Comparison of ENCODE assay signal across 8 cellular contexts in the genomic region with DNA sequence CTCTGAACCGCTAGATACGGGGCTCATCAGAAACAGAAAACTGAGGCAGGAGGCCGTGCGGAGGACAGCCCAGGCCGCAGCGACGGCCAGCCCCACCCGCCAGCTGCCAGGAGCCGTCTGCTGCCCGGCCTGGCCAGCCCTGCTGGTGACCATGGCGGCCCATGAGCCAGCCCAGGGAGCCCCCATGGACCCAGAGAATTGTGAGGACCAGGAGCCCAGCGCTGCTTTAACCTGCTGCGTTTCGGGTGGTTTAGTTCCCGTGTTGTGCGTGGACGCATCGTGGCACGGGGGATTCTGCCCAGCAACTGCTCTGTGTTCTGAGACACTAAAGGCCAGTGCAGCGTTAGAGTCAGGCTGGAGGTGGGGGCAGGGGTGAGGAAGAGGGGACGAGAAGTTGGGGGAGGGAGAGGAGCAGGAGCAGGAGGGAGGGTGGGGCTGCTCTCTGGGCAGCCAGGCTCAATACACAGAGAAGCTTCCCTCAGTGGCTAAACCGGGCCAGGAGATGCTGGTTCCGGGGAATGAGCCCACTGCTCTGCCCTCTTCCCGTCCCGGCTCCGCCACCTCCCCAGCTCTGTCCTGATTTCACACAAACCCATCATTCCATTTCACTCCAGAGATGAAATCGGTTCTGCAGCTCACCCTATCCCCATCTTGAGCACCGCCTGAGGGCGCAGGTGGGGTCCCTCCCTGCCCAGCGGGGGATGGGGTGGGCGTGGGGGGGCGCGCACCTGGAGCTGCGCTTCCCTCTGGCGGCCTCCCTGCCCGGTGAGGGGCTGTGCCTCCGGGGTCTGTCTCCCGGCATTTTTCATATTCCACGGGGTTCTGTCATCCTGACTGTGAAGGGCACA. TPM values are rescaled to one million over a fixed set of nuclear protein-coding genes. Genes with fewer than 3 reads are reported as not detected.
DNase-seq lines count a peak whose midpoint lies in the region; ATAC-seq and TF ChIP-seq lines count a peak whose summit lies in the region.

No MANE protein-coding gene starts in this region.

- 72% methylated on average over 31 of the region's 39 CpGs for WGBS in hepatocyte (ENCODE audit: low lambda C conversion rate, missing lambda C conversion rate)
- 60 to 87% (median 65%) methylated on average over 25 to 39 of the region's 39 CpGs for whole genome bisulfite sequencing in spleen, 5 donors

- DNase-seq in activated T-cell treated with anti-CD3 and anti-CD28 coated beads, Interleukin-2, amount 50 U/mL, for 4 hours, result no peak
- no peak for DNase-seq in hepatocyte (ENCODE audit: low spot score)
- no peak for DNase-seq in spleen
- DNase-seq in NCI-H1048 (lab: John Stamatoyannopoulos, UW), result no peak
- no peak for DNase-seq in AG08396 (ENCODE audit: low spot score)
- DNase-seq in activated CD8-positive, alpha-beta memory T cell treated with anti-CD3 and anti-CD28 coated beads for 24 hours, result no peak

- H2AFZ ChIP-seq in hepatocyte, result peak overlapping the region; percentile 70

- no peaks in the 10 kb centered on the region for H3K27me3 Mint-ChIP-seq in activated T-cell treated with anti-CD3 and anti-CD28 coated beads, Interleukin-2, amount 50 U/mL, for 4 hours (ENCODE audit: low read depth)

- H3K4me1 ChIP-seq in HEK293 (ENCODE audit: control insufficient read depth, insufficient read depth, low read length), result peaks cover 10% of the 10 kb centered on the region
- H3K4me1 ChIP-seq in hepatocyte (ENCODE audit: insufficient read depth), result peaks cover 8% of the 10 kb centered on the region
- peaks cover 10 to 60% (median 36%) of the 10 kb centered on the region in 6 donors for H3K4me1 ChIP-seq in spleen

- H3K9me2 ChIP-seq in hepatocyte (replicated peaks; ENCODE audit: insufficient read depth), result no peaks in the 10 kb centered on the region

- no peak for TF ChIP-seq POLR2A in spleen (IDR thresholded peaks at IDR 0.05)

- H3K9me3 Mint-ChIP-seq in activated T-cell treated with anti-CD3 and anti-CD28 coated beads, Interleukin-2, amount 50 U/mL, for 4 hours, result peaks cover 6% of the 10 kb centered on the region

- H3K27ac ChIP-seq in HEK293 (ENCODE audit: extremely low read depth, low read depth, low read length) (peak overlapping the region; percentile 39; the same call in 1 of the 2 replicates), hepatocyte (peak overlapping the region; percentile 33), spleen (peak overlapping the region; percentile 60 to 91 (median 80))

- CTCF ChIA-PET in HEK293 (lab: Yijun Ruan, JAX), result interaction anchor here (0.6 to 0.7 kb wide), 2 partner anchors 35 to 325 kb away, joined by 3 read pairs; no protein-coding TSS in a partner anchor

- H3K27me3 ChIP-seq in hepatocyte (peaks cover 32% of the 10 kb centered on the region), spleen (replicated peaks in 1 of 7) (peaks cover 0 to 73% (median 0%) of the 10 kb centered on the region in 7 donors)

- TF ChIP-seq CTCF in HEK293 (tag by site-specific recombination; IDR thresholded peaks at IDR 0.05), result no peak
- TF ChIP-seq CTCF in hepatocyte (IDR thresholded peaks at IDR 0.05; ENCODE audit: poor library complexity), result no peak
- TF ChIP-seq CTCF in spleen (IDR thresholded peaks at IDR 0.05 in 8 of 11, conservative IDR thresholded peaks at IDR 0.05 in 3 of 11), result no peak

- peak in 1 of 2 donors; percentile 0 for ATAC-seq in activated T-cell treated with anti-CD3 and anti-CD28 coated beads, Interleukin-2, amount 50 U/mL, for 4 hours
- ATAC-seq in HG02588 (IDR thresholded peaks at IDR 0.05; ENCODE audit: unreplicated experiment), result no peak

- intact Hi-C loops in spleen (cut with DNase I; ENCODE audit: low total_unique reads), result no loop called here

- peak overlapping the region; percentile 94 for H3K4me2 ChIP-seq in hepatocyte

- H3K79me2 ChIP-seq in hepatocyte, result no peaks in the 10 kb centered on the region

- peak overlapping the region; percentile 91 for H3K4me3 Mint-ChIP-seq in activated T-cell treated with anti-CD3 and anti-CD28 coated beads, Interleukin-2, amount 50 U/mL, for 4 hours

- H4K20me1 ChIP-seq in hepatocyte (ENCODE audit: insufficient read depth, poor library complexity, severe bottlenecking), result no peaks in the 10 kb centered on the region

- no peaks in the 10 kb centered on the region for H3K36me3 Mint-ChIP-seq in activated T-cell treated with anti-CD3 and anti-CD28 coated beads, Interleukin-2, amount 50 U/mL, for 4 hours (ENCODE audit: insufficient read depth)

- H3K4me3 ChIP-seq in HEK293 (ENCODE audit: low read depth, low read length) (no peak overlapping the region), hepatocyte (no peak overlapping the region), spleen (peak overlapping the region; percentile 22 to 83 (median 48))

- H3K9me3 ChIP-seq in HEK293 (ENCODE audit: control insufficient read depth, insufficient read depth, low read depth, low read length) (no peaks in the 10 kb centered on the region), hepatocyte (ENCODE audit: low read depth) (no peaks in the 10 kb centered on the region), spleen (peaks cover 0 to 51% (median 8%) of the 10 kb centered on the region in 8 donors)

- POLR2A ChIA-PET in HEK293 (lab: Yijun Ruan, JAX), result interaction anchor here (0.6 kb wide), 1 partner anchor 35 kb away, joined by 4 read pairs; no protein-coding TSS in a partner anchor

- H3K4me1 Mint-ChIP-seq in activated T-cell treated with anti-CD3 and anti-CD28 coated beads, Interleukin-2, amount 50 U/mL, for 4 hours (ENCODE audit: low read depth), result peaks cover 45% of the 10 kb centered on the region

- H3K36me3 ChIP-seq in HEK293 (ENCODE audit: control insufficient read depth in 2 of 2, insufficient read depth in 1 of 2, low read length in 2 of 2) (no peaks in the 10 kb centered on the region), hepatocyte (replicated peaks; ENCODE audit: insufficient read depth, low read depth) (no peaks in the 10 kb centered on the region), spleen (no peaks in the 10 kb centered on the region)

TF ChIP-seq in HEK293, 187 proteins besides CTCF, POLR2A, EP300 and RAD21:
- TF ChIP-seq, protein P1, sequence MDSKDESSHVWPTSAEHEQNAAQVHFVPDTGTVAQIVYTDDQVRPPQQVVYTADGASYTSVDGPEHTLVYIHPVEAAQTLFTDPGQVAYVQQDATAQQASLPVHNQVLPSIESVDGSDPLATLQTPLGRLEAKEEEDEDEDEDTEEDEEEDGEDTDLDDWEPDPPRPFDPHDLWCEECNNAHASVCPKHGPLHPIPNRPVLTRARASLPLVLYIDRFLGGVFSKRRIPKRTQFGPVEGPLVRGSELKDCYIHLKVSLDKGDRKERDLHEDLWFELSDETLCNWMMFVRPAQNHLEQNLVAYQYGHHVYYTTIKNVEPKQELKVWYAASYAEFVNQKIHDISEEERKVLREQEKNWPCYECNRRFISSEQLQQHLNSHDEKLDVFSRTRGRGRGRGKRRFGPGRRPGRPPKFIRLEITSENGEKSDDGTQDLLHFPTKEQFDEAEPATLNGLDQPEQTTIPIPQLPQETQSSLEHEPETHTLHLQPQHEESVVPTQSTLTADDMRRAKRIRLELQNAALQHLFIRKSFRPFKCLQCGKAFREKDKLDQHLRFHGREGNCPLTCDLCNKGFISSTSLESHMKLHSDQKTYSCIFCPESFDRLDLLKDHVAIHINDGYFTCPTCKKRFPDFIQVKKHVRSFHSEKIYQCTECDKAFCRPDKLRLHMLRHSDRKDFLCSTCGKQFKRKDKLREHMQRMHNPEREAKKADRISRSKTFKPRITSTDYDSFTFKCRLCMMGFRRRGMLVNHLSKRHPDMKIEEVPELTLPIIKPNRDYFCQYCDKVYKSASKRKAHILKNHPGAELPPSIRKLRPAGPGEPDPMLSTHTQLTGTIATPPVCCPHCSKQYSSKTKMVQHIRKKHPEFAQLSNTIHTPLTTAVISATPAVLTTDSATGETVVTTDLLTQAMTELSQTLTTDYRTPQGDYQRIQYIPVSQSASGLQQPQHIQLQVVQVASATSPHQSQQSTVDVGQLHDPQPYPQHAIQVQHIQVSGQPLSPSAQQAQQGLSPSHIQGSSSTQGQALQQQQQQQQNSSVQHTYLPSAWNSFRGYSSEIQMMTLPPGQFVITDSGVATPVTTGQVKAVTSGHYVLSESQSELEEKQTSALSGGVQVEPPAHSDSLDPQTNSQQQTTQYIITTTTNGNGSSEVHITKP (tag by site-specific recombination; IDR thresholded peaks at IDR 0.05), result no peak
- TF ChIP-seq ZBTB20 (tag by site-specific recombination; IDR thresholded peaks at IDR 0.05), result no peak
- TF ChIP-seq, protein P2, sequence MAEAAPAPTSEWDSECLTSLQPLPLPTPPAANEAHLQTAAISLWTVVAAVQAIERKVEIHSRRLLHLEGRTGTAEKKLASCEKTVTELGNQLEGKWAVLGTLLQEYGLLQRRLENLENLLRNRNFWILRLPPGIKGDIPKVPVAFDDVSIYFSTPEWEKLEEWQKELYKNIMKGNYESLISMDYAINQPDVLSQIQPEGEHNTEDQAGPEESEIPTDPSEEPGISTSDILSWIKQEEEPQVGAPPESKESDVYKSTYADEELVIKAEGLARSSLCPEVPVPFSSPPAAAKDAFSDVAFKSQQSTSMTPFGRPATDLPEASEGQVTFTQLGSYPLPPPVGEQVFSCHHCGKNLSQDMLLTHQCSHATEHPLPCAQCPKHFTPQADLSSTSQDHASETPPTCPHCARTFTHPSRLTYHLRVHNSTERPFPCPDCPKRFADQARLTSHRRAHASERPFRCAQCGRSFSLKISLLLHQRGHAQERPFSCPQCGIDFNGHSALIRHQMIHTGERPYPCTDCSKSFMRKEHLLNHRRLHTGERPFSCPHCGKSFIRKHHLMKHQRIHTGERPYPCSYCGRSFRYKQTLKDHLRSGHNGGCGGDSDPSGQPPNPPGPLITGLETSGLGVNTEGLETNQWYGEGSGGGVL (tag by site-specific recombination; IDR thresholded peaks at IDR 0.05), result 0 out of 2 replicates have a peak, but pooled peaks have one; percentile 24

RNA-seq across cellular contexts. Expression of a gene that starts 44.4 kb away (rescaled TPM):
- 10 to 100 TPM; 85.3 to 92.5 (median 89.0) TPM for total RNA-seq in activated T-cell treated with anti-CD3 and anti-CD28 coated beads, Interleukin-2, amount 50 U/mL, for 4 hours
- 7.1 and 8.9 TPM in 2 replicates for total RNA-seq in hepatocyte
- polyA plus RNA-seq in hepatocyte, result 30.6 and 31.8 TPM in 2 replicates
- total RNA-seq in spleen, result 10 to 100 TPM in 6 of 7 donors, 1 to 10 TPM in 1; 8.3 to 18.7 (median 14.6) TPM
- polyA plus RNA-seq in spleen, result 10 to 100 TPM; 25.2 to 38.6 (median 33.1) TPM

RNA-seq across cellular contexts. Expression of a gene that starts 44.6 kb away (rescaled TPM):
- 10 to 100 TPM; 71.4 to 83.5 (median 72.8) TPM for total RNA-seq in activated T-cell treated with anti-CD3 and anti-CD28 coated beads, Interleukin-2, amount 50 U/mL, for 4 hours
- 5.8 and 6.8 TPM in 2 replicates for total RNA-seq in hepatocyte
- 16.1 and 24.3 TPM in 2 replicates for polyA plus RNA-seq in hepatocyte
- 10 to 100 TPM; 17.8 to 31.6 (median 19.4) TPM for total RNA-seq in spleen
- 10 to 100 TPM; 16.9 to 36.0 (median 19.5) TPM for polyA plus RNA-seq in spleen

Comparison
In these comparisons a context has a peak if more than half of its experiments do, and no peak if none do; other contexts are left out.
1. H3K4me3 ChIP-seq: peak in spleen (8 of 8); none in HEK293 (single experiment) and hepatocyte (single experiment).
2. Peak in every context shown above with its lines, with median percentiles within 50 percentile points of each other: H3K27ac ChIP-seq.